Comparison of ENCODE assay signal across 1 cellular context in the genomic region with DNA sequence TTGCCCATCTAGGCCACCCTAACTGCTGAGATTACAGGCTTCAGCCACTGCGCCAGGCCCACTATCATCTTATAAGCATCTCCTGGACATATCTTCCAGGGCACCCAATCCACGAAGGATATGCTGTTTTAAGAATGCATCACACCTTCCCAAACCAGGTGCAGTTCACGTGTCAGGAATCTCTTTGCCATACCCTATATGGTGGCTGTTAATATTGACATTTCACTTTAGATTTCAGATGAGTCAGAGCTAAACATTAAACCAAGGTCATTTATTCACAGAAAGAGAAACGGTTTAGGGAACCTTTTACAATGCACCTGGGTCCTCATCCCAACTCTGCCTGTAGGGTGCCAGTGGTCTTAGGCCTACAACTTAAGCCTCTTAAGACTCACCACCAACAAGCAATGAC.
TF ChIP-seq lines count a peak whose summit lies in the region.

No MANE protein-coding gene starts in this region.

TF ChIP-seq in HepG2, 621 proteins besides CTCF, POLR2A, EP300 and RAD21 (continued from another document and continues in another):
- TF ChIP-seq XBP1 (CRISPR knock-in tag; IDR thresholded peaks at IDR 0.05) = no peak
- TF ChIP-seq, protein P1, sequence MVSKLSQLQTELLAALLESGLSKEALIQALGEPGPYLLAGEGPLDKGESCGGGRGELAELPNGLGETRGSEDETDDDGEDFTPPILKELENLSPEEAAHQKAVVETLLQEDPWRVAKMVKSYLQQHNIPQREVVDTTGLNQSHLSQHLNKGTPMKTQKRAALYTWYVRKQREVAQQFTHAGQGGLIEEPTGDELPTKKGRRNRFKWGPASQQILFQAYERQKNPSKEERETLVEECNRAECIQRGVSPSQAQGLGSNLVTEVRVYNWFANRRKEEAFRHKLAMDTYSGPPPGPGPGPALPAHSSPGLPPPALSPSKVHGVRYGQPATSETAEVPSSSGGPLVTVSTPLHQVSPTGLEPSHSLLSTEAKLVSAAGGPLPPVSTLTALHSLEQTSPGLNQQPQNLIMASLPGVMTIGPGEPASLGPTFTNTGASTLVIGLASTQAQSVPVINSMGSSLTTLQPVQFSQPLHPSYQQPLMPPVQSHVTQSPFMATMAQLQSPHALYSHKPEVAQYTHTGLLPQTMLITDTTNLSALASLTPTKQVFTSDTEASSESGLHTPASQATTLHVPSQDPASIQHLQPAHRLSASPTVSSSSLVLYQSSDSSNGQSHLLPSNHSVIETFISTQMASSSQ (IDR thresholded peaks at IDR 0.05; ENCODE audit: low read depth) = peak; percentile 62
- TF ChIP-seq, protein P1 (CRISPR knock-in tag; IDR thresholded peaks at IDR 0.05; ENCODE audit: borderline replicate concordance) = peak; percentile 71; the same call in 1 of the 2 replicates
- peak; percentile 69; the same call in 1 of the 2 replicates for TF ChIP-seq ZNF878 (CRISPR knock-in tag; IDR thresholded peaks at IDR 0.05)
- no peak for TF ChIP-seq SP5 (CRISPR knock-in tag; IDR thresholded peaks at IDR 0.05; ENCODE audit: borderline replicate concordance, low read depth)
- peak; percentile 87; the same call in 1 of the 2 replicates for TF ChIP-seq HMG20A (CRISPR knock-in tag; IDR thresholded peaks at IDR 0.05; ENCODE audit: borderline replicate concordance)
- TF ChIP-seq SALL2 (CRISPR knock-in tag; IDR thresholded peaks at IDR 0.05) = no peak
- TF ChIP-seq GPN1 (CRISPR knock-in tag; IDR thresholded peaks at IDR 0.05; ENCODE audit: borderline replicate concordance) = no peak
- TF ChIP-seq ZNF20 (CRISPR knock-in tag; IDR thresholded peaks at IDR 0.05) = no peak
- no peak for TF ChIP-seq MAF1 (CRISPR knock-in tag; IDR thresholded peaks at IDR 0.05; ENCODE audit: borderline replicate concordance)
- no peak for TF ChIP-seq TSC22D2 (CRISPR knock-in tag; IDR thresholded peaks at IDR 0.05; ENCODE audit: borderline replicate concordance)
- 0 out of 2 replicates have a peak, but pooled peaks have one; percentile 48 for TF ChIP-seq BORCS8-MEF2B (CRISPR knock-in tag; IDR thresholded peaks at IDR 0.05)
- TF ChIP-seq FOSL1 (CRISPR knock-in tag; IDR thresholded peaks at IDR 0.05; ENCODE audit: borderline replicate concordance) = peak; percentile 74; the same call in 1 of the 2 replicates
- peak; percentile 40; the same call in 1 of the 2 replicates for TF ChIP-seq FOXK1 (CRISPR knock-in tag; IDR thresholded peaks at IDR 0.05; ENCODE audit: borderline replicate concordance, low read depth)
- TF ChIP-seq, protein P2, sequence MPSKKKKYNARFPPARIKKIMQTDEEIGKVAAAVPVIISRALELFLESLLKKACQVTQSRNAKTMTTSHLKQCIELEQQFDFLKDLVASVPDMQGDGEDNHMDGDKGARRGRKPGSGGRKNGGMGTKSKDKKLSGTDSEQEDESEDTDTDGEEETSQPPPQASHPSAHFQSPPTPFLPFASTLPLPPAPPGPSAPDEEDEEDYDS (CRISPR knock-in tag; IDR thresholded peaks at IDR 0.05) = peak; percentile 33; the same call in 1 of the 2 replicates
- no peak for TF ChIP-seq ATF7 (IDR thresholded peaks at IDR 0.05)
- no peak for TF ChIP-seq ATF7 (CRISPR knock-in tag; IDR thresholded peaks at IDR 0.05)
- 0 out of 4 replicates have a peak, but pooled peaks of 1 of the 2 experiments have one; percentile 36 for TF ChIP-seq NR2F1 (CRISPR knock-in tag; IDR thresholded peaks at IDR 0.05)
- TF ChIP-seq, protein P3, sequence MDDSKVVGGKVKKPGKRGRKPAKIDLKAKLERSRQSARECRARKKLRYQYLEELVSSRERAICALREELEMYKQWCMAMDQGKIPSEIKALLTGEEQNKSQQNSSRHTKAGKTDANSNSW (CRISPR knock-in tag; IDR thresholded peaks at IDR 0.05; ENCODE audit: borderline replicate concordance) = no peak
- 0 out of 2 replicates have a peak, but pooled peaks have one; percentile 31 for TF ChIP-seq ZNF772 (CRISPR knock-in tag; IDR thresholded peaks at IDR 0.05)
- TF ChIP-seq, protein P4, sequence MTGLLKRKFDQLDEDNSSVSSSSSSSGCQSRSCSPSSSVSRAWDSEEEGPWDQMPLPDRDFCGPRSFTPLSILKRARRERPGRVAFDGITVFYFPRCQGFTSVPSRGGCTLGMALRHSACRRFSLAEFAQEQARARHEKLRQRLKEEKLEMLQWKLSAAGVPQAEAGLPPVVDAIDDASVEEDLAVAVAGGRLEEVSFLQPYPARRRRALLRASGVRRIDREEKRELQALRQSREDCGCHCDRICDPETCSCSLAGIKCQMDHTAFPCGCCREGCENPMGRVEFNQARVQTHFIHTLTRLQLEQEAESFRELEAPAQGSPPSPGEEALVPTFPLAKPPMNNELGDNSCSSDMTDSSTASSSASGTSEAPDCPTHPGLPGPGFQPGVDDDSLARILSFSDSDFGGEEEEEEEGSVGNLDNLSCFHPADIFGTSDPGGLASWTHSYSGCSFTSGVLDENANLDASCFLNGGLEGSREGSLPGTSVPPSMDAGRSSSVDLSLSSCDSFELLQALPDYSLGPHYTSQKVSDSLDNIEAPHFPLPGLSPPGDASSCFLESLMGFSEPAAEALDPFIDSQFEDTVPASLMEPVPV (CRISPR knock-in tag; IDR thresholded peaks at IDR 0.05) = 0 out of 2 replicates have a peak, but pooled peaks have one; percentile 43
- TF ChIP-seq ZNF792 (CRISPR knock-in tag; IDR thresholded peaks at IDR 0.05) = peak; percentile 71; the same call in 1 of the 2 replicates
- peak; percentile 30; the same call in 1 of the 2 replicates for TF ChIP-seq HDAC1 (CRISPR knock-in tag; IDR thresholded peaks at IDR 0.05)
- peak; percentile 70 for TF ChIP-seq ZEB1 (IDR thresholded peaks at IDR 0.05; ENCODE audit: insufficient replicate concordance, low read depth)
- TF ChIP-seq, protein P5, sequence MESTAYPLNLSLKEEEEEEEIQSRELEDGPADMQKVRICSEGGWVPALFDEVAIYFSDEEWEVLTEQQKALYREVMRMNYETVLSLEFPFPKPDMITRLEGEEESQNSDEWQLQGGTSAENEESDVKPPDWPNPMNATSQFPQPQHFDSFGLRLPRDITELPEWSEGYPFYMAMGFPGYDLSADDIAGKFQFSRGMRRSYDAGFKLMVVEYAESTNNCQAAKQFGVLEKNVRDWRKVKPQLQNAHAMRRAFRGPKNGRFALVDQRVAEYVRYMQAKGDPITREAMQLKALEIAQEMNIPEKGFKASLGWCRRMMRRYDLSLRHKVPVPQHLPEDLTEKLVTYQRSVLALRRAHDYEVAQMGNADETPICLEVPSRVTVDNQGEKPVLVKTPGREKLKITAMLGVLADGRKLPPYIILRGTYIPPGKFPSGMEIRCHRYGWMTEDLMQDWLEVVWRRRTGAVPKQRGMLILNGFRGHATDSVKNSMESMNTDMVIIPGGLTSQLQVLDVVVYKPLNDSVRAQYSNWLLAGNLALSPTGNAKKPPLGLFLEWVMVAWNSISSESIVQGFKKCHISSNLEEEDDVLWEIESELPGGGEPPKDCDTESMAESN (CRISPR knock-in tag; conservative IDR thresholded peaks at IDR 0.05) = peak; percentile 75; the same call in 1 of the 2 replicates
- no peak for TF ChIP-seq NBN (conservative IDR thresholded peaks at IDR 0.05)
- TF ChIP-seq RCOR2 (CRISPR knock-in tag; IDR thresholded peaks at IDR 0.05) = peak; percentile 63; the same call in 1 of the 2 replicates
- no peak for TF ChIP-seq MED8 (CRISPR knock-in tag; IDR thresholded peaks at IDR 0.05; ENCODE audit: insufficient replicate concordance)
- TF ChIP-seq TOE1 (CRISPR knock-in tag; IDR thresholded peaks at IDR 0.05) = no peak
- no peak for TF ChIP-seq MEIS1 (CRISPR knock-in tag; IDR thresholded peaks at IDR 0.05; ENCODE audit: borderline replicate concordance)
- TF ChIP-seq, protein P6, sequence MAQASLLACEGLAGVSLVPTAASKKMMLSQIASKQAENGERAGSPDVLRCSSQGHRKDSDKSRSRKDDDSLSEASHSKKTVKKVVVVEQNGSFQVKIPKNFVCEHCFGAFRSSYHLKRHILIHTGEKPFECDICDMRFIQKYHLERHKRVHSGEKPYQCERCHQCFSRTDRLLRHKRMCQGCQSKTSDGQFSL (CRISPR knock-in tag; IDR thresholded peaks at IDR 0.05) = no peak
- TF ChIP-seq, protein P7, sequence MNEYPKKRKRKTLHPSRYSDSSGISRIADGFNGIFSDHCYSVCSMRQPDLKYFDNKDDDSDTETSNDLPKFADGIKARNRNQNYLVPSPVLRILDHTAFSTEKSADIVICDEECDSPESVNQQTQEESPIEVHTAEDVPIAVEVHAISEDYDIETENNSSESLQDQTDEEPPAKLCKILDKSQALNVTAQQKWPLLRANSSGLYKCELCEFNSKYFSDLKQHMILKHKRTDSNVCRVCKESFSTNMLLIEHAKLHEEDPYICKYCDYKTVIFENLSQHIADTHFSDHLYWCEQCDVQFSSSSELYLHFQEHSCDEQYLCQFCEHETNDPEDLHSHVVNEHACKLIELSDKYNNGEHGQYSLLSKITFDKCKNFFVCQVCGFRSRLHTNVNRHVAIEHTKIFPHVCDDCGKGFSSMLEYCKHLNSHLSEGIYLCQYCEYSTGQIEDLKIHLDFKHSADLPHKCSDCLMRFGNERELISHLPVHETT (CRISPR knock-in tag; conservative IDR thresholded peaks at IDR 0.05) = no peak
- TF ChIP-seq NCOR1 (IDR thresholded peaks at IDR 0.05; ENCODE audit: borderline replicate concordance, low read length) = no peak
- TF ChIP-seq ZNF556 (CRISPR knock-in tag; IDR thresholded peaks at IDR 0.05; ENCODE audit: borderline replicate concordance) = peak; percentile 19; the same call in 1 of the 2 replicates
- TF ChIP-seq ZNF235 (CRISPR knock-in tag; IDR thresholded peaks at IDR 0.05; ENCODE audit: borderline replicate concordance) = no peak
- no peak for TF ChIP-seq SOX13 (IDR thresholded peaks at IDR 0.05)
- TF ChIP-seq SOX13 (CRISPR knock-in tag; conservative IDR thresholded peaks at IDR 0.05 in 1 of 2, IDR thresholded peaks at IDR 0.05 in 1 of 2) = peak in 1 of 2 experiments; percentile 72; a peak in 1 of 4 replicates
- TF ChIP-seq ZBTB38 (CRISPR knock-in tag; IDR thresholded peaks at IDR 0.05) = 0 out of 2 replicates have a peak, but pooled peaks have one; percentile 28
- no peak for TF ChIP-seq ARHGAP35 (CRISPR knock-in tag; IDR thresholded peaks at IDR 0.05; ENCODE audit: borderline replicate concordance)
- TF ChIP-seq, protein P8, sequence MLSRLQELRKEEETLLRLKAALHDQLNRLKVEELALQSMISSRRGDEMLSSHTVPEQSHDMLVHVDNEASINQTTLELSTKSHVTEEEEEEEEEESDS (CRISPR knock-in tag; IDR thresholded peaks at IDR 0.05; ENCODE audit: borderline replicate concordance) = peak; percentile 60; the same call in 1 of the 2 replicates
- TF ChIP-seq, protein P9, sequence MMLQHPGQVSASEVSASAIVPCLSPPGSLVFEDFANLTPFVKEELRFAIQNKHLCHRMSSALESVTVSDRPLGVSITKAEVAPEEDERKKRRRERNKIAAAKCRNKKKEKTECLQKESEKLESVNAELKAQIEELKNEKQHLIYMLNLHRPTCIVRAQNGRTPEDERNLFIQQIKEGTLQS (CRISPR knock-in tag; IDR thresholded peaks at IDR 0.05) = 0 out of 2 replicates have a peak, but pooled peaks have one; percentile 36
- TF ChIP-seq, protein P10, sequence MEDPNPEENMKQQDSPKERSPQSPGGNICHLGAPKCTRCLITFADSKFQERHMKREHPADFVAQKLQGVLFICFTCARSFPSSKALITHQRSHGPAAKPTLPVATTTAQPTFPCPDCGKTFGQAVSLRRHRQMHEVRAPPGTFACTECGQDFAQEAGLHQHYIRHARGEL (CRISPR knock-in tag; IDR thresholded peaks at IDR 0.05) = no peak
- no peak for TF ChIP-seq ZNF564 (CRISPR knock-in tag; IDR thresholded peaks at IDR 0.05)
- TF ChIP-seq ZNF501 (CRISPR knock-in tag; IDR thresholded peaks at IDR 0.05) = peak; percentile 64; the same call in 1 of the 2 replicates
- TF ChIP-seq KLF16 (CRISPR knock-in tag; IDR thresholded peaks at IDR 0.05) = peak in 1 of 2 experiments; percentile 50; a peak in 1 of 4 replicates
- TF ChIP-seq ISL2 (CRISPR knock-in tag; IDR thresholded peaks at IDR 0.05) = peak; percentile 16; the same call in 1 of the 2 replicates
- TF ChIP-seq ZBTB20 (CRISPR knock-in tag; IDR thresholded peaks at IDR 0.05; ENCODE audit: borderline replicate concordance, low read depth) = peak; percentile 85; the same call in 1 of the 2 replicates
- TF ChIP-seq TAF1 (CRISPR knock-in tag; IDR thresholded peaks at IDR 0.05) = no peak
- TF ChIP-seq RARG (CRISPR knock-in tag; IDR thresholded peaks at IDR 0.05; ENCODE audit: low read depth) = no peak
- TF ChIP-seq ONECUT2 (CRISPR knock-in tag; IDR thresholded peaks at IDR 0.05) = peak; percentile 64
- TF ChIP-seq ZNF7 (CRISPR knock-in tag; IDR thresholded peaks at IDR 0.05) = no peak
- no peak for TF ChIP-seq ZNF383 (CRISPR knock-in tag; IDR thresholded peaks at IDR 0.05; ENCODE audit: borderline replicate concordance)
- TF ChIP-seq DNMT3B (CRISPR knock-in tag; conservative IDR thresholded peaks at IDR 0.05) = no peak
- TF ChIP-seq RBAK (CRISPR knock-in tag; IDR thresholded peaks at IDR 0.05) = no peak
- TF ChIP-seq ZNF382 (CRISPR knock-in tag; IDR thresholded peaks at IDR 0.05; ENCODE audit: borderline replicate concordance) = no peak
- TF ChIP-seq TMF1 (CRISPR knock-in tag; IDR thresholded peaks at IDR 0.05; ENCODE audit: low read depth) = no peak
- peak; percentile 80 for TF ChIP-seq ERF (CRISPR knock-in tag; IDR thresholded peaks at IDR 0.05)
- TF ChIP-seq, protein P11, sequence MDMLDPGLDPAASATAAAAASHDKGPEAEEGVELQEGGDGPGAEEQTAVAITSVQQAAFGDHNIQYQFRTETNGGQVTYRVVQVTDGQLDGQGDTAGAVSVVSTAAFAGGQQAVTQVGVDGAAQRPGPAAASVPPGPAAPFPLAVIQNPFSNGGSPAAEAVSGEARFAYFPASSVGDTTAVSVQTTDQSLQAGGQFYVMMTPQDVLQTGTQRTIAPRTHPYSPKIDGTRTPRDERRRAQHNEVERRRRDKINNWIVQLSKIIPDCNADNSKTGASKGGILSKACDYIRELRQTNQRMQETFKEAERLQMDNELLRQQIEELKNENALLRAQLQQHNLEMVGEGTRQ (IDR thresholded peaks at IDR 0.05; ENCODE audit: low read depth, low read length) = no peak
- TF ChIP-seq, protein P11 (CRISPR knock-in tag; IDR thresholded peaks at IDR 0.05; ENCODE audit: borderline replicate concordance) = peak; percentile 65; the same call in 1 of the 2 replicates
- no peak for TF ChIP-seq POLR2G (IDR thresholded peaks at IDR 0.05; ENCODE audit: low read depth, low read length)
- TF ChIP-seq ZNF30 (CRISPR knock-in tag; IDR thresholded peaks at IDR 0.05) = no peak
